Comparison of ENCODE assay signal across 1 cellular context in the genomic region with DNA sequence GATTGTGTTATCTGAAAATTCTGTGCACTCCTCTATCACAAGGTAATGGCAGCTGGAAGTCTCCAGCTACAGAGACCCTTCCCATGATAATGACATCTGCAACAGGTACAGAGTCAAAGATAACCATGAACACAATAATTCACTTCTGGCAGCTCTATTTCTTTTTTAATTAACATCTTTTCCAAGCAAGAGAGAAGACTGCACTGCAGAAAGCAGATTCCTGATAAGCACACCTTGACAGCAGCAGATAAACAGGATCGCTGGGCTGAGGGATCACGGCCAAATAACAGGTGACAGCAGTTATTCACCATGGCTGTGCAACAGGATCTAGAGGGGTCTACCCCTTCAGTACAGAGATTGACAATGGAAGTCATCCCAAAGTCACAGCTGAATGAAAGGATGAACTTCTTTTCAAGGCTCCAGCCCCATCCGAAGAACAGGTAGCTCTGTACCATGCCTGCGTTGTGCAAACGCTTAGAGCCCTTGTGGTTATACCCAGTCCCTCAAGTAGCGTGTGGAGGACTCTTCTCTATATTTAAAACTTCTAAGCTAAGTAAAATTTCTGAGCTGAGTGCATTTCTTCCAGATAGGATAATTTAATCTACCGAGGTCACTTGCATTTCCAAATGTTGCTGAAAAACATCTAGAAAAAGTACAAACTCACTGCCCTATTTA.
TF ChIP-seq lines count a peak whose summit lies in the region.

No MANE protein-coding gene starts in this region.

TF ChIP-seq in GM12878, 131 proteins besides CTCF, POLR2A, EP300 and RAD21:
- no peak for TF ChIP-seq E2F4 (IDR thresholded peaks at IDR 0.05; ENCODE audit: low read depth, low read length)
- TF ChIP-seq SREBF2 (IDR thresholded peaks at IDR 0.05; ENCODE audit: low read length) = no peak
- no peak for TF ChIP-seq POU2F2 (IDR thresholded peaks at IDR 0.05; ENCODE audit: borderline replicate concordance, low read depth, low read length)
- TF ChIP-seq PML (IDR thresholded peaks at IDR 0.05; ENCODE audit: low read length) = no peak
- TF ChIP-seq, protein P1, sequence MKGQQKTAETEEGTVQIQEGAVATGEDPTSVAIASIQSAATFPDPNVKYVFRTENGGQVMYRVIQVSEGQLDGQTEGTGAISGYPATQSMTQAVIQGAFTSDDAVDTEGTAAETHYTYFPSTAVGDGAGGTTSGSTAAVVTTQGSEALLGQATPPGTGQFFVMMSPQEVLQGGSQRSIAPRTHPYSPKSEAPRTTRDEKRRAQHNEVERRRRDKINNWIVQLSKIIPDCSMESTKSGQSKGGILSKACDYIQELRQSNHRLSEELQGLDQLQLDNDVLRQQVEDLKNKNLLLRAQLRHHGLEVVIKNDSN (IDR thresholded peaks at IDR 0.05; ENCODE audit: borderline replicate concordance, extremely low read length, insufficient read depth, low read depth, low read length) = no peak
- TF ChIP-seq RAD51 (IDR thresholded peaks at IDR 0.05) = no peak
- TF ChIP-seq NFXL1 (IDR thresholded peaks at IDR 0.05; ENCODE audit: borderline replicate concordance) = no peak
- no peak for TF ChIP-seq TCF12 (IDR thresholded peaks at IDR 0.05; ENCODE audit: low read depth, low read length)
- no peak for TF ChIP-seq MLLT1 (IDR thresholded peaks at IDR 0.05)
- TF ChIP-seq, protein P2, sequence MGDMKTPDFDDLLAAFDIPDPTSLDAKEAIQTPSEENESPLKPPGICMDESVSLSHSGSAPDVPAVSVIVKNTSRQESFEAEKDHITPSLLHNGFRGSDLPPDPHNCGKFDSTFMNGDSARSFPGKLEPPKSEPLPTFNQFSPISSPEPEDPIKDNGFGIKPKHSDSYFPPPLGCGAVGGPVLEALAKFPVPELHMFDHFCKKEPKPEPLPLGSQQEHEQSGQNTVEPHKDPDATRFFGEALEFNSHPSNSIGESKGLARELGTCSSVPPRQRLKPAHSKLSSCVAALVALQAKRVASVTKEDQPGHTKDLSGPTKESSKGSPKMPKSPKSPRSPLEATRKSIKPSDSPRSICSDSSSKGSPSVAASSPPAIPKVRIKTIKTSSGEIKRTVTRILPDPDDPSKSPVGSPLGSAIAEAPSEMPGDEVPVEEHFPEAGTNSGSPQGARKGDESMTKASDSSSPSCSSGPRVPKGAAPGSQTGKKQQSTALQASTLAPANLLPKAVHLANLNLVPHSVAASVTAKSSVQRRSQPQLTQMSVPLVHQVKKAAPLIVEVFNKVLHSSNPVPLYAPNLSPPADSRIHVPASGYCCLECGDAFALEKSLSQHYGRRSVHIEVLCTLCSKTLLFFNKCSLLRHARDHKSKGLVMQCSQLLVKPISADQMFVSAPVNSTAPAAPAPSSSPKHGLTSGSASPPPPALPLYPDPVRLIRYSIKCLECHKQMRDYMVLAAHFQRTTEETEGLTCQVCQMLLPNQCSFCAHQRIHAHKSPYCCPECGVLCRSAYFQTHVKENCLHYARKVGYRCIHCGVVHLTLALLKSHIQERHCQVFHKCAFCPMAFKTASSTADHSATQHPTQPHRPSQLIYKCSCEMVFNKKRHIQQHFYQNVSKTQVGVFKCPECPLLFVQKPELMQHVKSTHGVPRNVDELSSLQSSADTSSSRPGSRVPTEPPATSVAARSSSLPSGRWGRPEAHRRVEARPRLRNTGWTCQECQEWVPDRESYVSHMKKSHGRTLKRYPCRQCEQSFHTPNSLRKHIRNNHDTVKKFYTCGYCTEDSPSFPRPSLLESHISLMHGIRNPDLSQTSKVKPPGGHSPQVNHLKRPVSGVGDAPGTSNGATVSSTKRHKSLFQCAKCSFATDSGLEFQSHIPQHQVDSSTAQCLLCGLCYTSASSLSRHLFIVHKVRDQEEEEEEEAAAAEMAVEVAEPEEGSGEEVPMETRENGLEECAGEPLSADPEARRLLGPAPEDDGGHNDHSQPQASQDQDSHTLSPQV (IDR thresholded peaks at IDR 0.05) = no peak
- no peak for TF ChIP-seq MYC (IDR thresholded peaks at IDR 0.05; ENCODE audit: insufficient read depth, insufficient read length, insufficient replicate concordance, low read length, severe bottlenecking)
- TF ChIP-seq, protein P3, sequence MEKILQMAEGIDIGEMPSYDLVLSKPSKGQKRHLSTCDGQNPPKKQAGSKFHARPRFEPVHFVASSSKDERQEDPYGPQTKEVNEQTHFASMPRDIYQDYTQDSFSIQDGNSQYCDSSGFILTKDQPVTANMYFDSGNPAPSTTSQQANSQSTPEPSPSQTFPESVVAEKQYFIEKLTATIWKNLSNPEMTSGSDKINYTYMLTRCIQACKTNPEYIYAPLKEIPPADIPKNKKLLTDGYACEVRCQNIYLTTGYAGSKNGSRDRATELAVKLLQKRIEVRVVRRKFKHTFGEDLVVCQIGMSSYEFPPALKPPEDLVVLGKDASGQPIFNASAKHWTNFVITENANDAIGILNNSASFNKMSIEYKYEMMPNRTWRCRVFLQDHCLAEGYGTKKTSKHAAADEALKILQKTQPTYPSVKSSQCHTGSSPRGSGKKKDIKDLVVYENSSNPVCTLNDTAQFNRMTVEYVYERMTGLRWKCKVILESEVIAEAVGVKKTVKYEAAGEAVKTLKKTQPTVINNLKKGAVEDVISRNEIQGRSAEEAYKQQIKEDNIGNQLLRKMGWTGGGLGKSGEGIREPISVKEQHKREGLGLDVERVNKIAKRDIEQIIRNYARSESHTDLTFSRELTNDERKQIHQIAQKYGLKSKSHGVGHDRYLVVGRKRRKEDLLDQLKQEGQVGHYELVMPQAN (conservative IDR thresholded peaks at IDR 0.05) = no peak
- no peak for TF ChIP-seq CBFB (IDR thresholded peaks at IDR 0.05; ENCODE audit: low read depth)
- TF ChIP-seq BCLAF1 (IDR thresholded peaks at IDR 0.05) = no peak
- TF ChIP-seq KDM1A (IDR thresholded peaks at IDR 0.05; ENCODE audit: borderline replicate concordance) = no peak
- no peak for TF ChIP-seq MAX (IDR thresholded peaks at IDR 0.05; ENCODE audit: low read depth, low read length)
- TF ChIP-seq HDAC6 (IDR thresholded peaks at IDR 0.05; ENCODE audit: unreplicated experiment) = no peak
- TF ChIP-seq, protein P4, sequence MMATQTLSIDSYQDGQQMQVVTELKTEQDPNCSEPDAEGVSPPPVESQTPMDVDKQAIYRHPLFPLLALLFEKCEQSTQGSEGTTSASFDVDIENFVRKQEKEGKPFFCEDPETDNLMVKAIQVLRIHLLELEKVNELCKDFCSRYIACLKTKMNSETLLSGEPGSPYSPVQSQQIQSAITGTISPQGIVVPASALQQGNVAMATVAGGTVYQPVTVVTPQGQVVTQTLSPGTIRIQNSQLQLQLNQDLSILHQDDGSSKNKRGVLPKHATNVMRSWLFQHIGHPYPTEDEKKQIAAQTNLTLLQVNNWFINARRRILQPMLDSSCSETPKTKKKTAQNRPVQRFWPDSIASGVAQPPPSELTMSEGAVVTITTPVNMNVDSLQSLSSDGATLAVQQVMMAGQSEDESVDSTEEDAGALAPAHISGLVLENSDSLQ (IDR thresholded peaks at IDR 0.05) = no peak
- no peak for TF ChIP-seq ZSCAN29 (IDR thresholded peaks at IDR 0.05)
